ENCODE assay signal across 16 cellular contexts in genomic region chr2:207813221-207813916, GRCh38. TPM values are rescaled to one million over a fixed set of nuclear protein-coding genes. Genes with fewer than 3 reads are reported as not detected.
DNase-seq lines count a peak whose midpoint lies in the region; ATAC-seq and TF ChIP-seq lines count a peak whose summit lies in the region.
"Had no signal": no experiment of that assay in that cellular context is flagged by ENCODE, and none has a peak within 500 bp of the region (broad histone marks: within the 10 kb centered on the region; RNA-seq: fewer than 3 reads in every experiment).

No MANE protein-coding gene starts in this region.

- H3K27me3 Mint-ChIP-seq in endothelial cell (ENCODE audit: unreplicated experiment) = peaks cover 3% of the 10 kb centered on the region
- H3K27me3 Mint-ChIP-seq in activated naive CD8-positive, alpha-beta T cell treated with anti-CD3 and anti-CD28 coated beads, Interleukin-2, amount 50 U/mL, for 24 hours = peaks cover 5% of the 10 kb centered on the region
- H3K27me3 Mint-ChIP-seq: activated T-cell treated with anti-CD3 and anti-CD28 coated beads, Interleukin-2, amount 50 U/mL, for 24 hours had no signal

- no peak overlapping the region for H3K27ac ChIP-seq in DND-41 (ENCODE audit: low read length)
- H3K27ac ChIP-seq in OCI-LY3 (ENCODE audit: low read length) = no peak overlapping the region
- H3K27ac ChIP-seq: adrenal gland, upper lobe of right lung had no signal

- DNase-seq in DND-41 (no peak), endothelial cell (ENCODE audit: low spot score) (peak; percentile 11), SW 1271 (lab: John Stamatoyannopoulos, UW) (no peak), KG1 (lab: John Stamatoyannopoulos, UW) (no peak)
- no peak for DNase-seq in activated naive CD8-positive, alpha-beta T cell treated with anti-CD3 and anti-CD28 coated beads, Interleukin-2, amount 50 U/mL, for 24 hours
- DNase-seq: activated CD4-positive, CD25-positive, alpha-beta regulatory T cell; activated T-cell treated with anti-CD3 and anti-CD28 coated beads, Interleukin-2, amount 50 U/mL, for 24 hours; adrenal gland; Karpas-422; NCI-H187; NK-92 treated with Interleukin-12 subunit alpha and Interleukin-12 subunit beta, amount 100 ng/mL, for 24 hours; SK-N-SH; upper lobe of right lung had no signal

- no peaks in the 10 kb centered on the region for H3K4me1 ChIP-seq in DND-41 (ENCODE audit: insufficient read depth, low read length)
- H3K4me1 ChIP-seq in OCI-LY3 (ENCODE audit: low read length) = peaks cover 30% of the 10 kb centered on the region
- H3K4me1 ChIP-seq in neuron (ENCODE audit: insufficient read depth, low read length) = peaks cover 25% of the 10 kb centered on the region
- H3K4me1 ChIP-seq: adrenal gland had no signal

- peaks cover 43% of the 10 kb centered on the region for H3K4me1 Mint-ChIP-seq in endothelial cell (ENCODE audit: unreplicated experiment)
- H3K4me1 Mint-ChIP-seq in activated naive CD8-positive, alpha-beta T cell treated with anti-CD3 and anti-CD28 coated beads, Interleukin-2, amount 50 U/mL, for 24 hours = peaks cover 6% of the 10 kb centered on the region

- peaks cover 4% of the 10 kb centered on the region for H3K36me3 Mint-ChIP-seq in endothelial cell (ENCODE audit: low read depth, unreplicated experiment)
- H3K36me3 Mint-ChIP-seq in activated naive CD8-positive, alpha-beta T cell treated with anti-CD3 and anti-CD28 coated beads, Interleukin-2, amount 50 U/mL, for 24 hours (ENCODE audit: low read depth) = no peaks in the 10 kb centered on the region

- H3K9me3 ChIP-seq in DND-41 (ENCODE audit: insufficient read depth, low read length, severe bottlenecking) = no peaks in the 10 kb centered on the region
- H3K9me3 ChIP-seq in OCI-LY3 (ENCODE audit: insufficient read depth, low read length) = no peaks in the 10 kb centered on the region
- no peaks in the 10 kb centered on the region for H3K9me3 ChIP-seq in neuron (ENCODE audit: low read length)
- H3K9me3 ChIP-seq: adrenal gland, SK-N-SH, upper lobe of right lung had no signal

- peak overlapping the region; percentile 92 for H3K27ac Mint-ChIP-seq in endothelial cell (ENCODE audit: unreplicated experiment)
- no peak overlapping the region for H3K27ac Mint-ChIP-seq in activated naive CD8-positive, alpha-beta T cell treated with anti-CD3 and anti-CD28 coated beads, Interleukin-2, amount 50 U/mL, for 24 hours
- H3K27ac Mint-ChIP-seq: activated T-cell treated with anti-CD3 and anti-CD28 coated beads, Interleukin-2, amount 50 U/mL, for 24 hours had no signal

- no peak for ATAC-seq in DND-41 (ENCODE audit: insufficient read depth, low read depth)
- no peak for ATAC-seq in activated naive CD8-positive, alpha-beta T cell treated with anti-CD3 and anti-CD28 coated beads, Interleukin-2, amount 50 U/mL, for 24 hours
- no peak for ATAC-seq in HG02970 (IDR thresholded peaks at IDR 0.05; ENCODE audit: low FRiP score, unreplicated experiment)

- H3K36me3 ChIP-seq in DND-41 (ENCODE audit: insufficient read depth, low read length) (no peaks in the 10 kb centered on the region), OCI-LY3 (replicated peaks; ENCODE audit: low read depth, low read length) (no peaks in the 10 kb centered on the region), neuron (ENCODE audit: insufficient read depth, low read length) (no peaks in the 10 kb centered on the region)
- H3K36me3 ChIP-seq: adrenal gland, upper lobe of right lung had no signal

- H3K4me2 ChIP-seq in DND-41 (ENCODE audit: insufficient read depth, low read length) (no peak overlapping the region), OCI-LY3 (ENCODE audit: low read length) (peak overlapping the region; percentile 35)
- H3K4me2 ChIP-seq: SK-N-SH had no signal

- H4K20me1 ChIP-seq in DND-41 (ENCODE audit: insufficient read depth, low read length) (no peaks in the 10 kb centered on the region), OCI-LY3 (ENCODE audit: insufficient read depth, low read length) (no peaks in the 10 kb centered on the region)

- H3K9me3 Mint-ChIP-seq in endothelial cell (ENCODE audit: unreplicated experiment) = no peaks in the 10 kb centered on the region
- H3K9me3 Mint-ChIP-seq in activated naive CD8-positive, alpha-beta T cell treated with anti-CD3 and anti-CD28 coated beads, Interleukin-2, amount 50 U/mL, for 24 hours = no peaks in the 10 kb centered on the region
- H3K9me3 Mint-ChIP-seq: activated T-cell treated with anti-CD3 and anti-CD28 coated beads, Interleukin-2, amount 50 U/mL, for 24 hours had no signal

- H3K27me3 ChIP-seq in DND-41 (ENCODE audit: insufficient read depth, low read length, poor library complexity) = no peaks in the 10 kb centered on the region
- no peaks in the 10 kb centered on the region for H3K27me3 ChIP-seq in OCI-LY3 (ENCODE audit: low read depth, low read length)
- no peaks in the 10 kb centered on the region for H3K27me3 ChIP-seq in neuron (ENCODE audit: insufficient read depth, low read length)
- H3K27me3 ChIP-seq: adrenal gland, upper lobe of right lung had no signal

- H3K79me2 ChIP-seq in DND-41 (ENCODE audit: insufficient read depth, low read length) = no peaks in the 10 kb centered on the region
- no peaks in the 10 kb centered on the region for H3K79me2 ChIP-seq in OCI-LY3 (ENCODE audit: low read length)

- H2AFZ ChIP-seq in DND-41 (ENCODE audit: low read depth, low read length) (no peak overlapping the region), OCI-LY3 (ENCODE audit: low read depth, low read length) (no peak overlapping the region), neuron (ENCODE audit: low read depth, low read length) (peak overlapping the region; percentile 13)

- H3K9ac ChIP-seq in DND-41 (ENCODE audit: low read depth, low read length) (no peak overlapping the region), OCI-LY3 (ENCODE audit: low read length) (no peak overlapping the region)
- H3K9ac ChIP-seq: SK-N-SH had no signal

- peak overlapping the region; percentile 51 for H3K4me3 Mint-ChIP-seq in endothelial cell (ENCODE audit: unreplicated experiment)
- no peak overlapping the region for H3K4me3 Mint-ChIP-seq in activated naive CD8-positive, alpha-beta T cell treated with anti-CD3 and anti-CD28 coated beads, Interleukin-2, amount 50 U/mL, for 24 hours
- H3K4me3 Mint-ChIP-seq: activated T-cell treated with anti-CD3 and anti-CD28 coated beads, Interleukin-2, amount 50 U/mL, for 24 hours had no signal

- peak; percentile 12 for TF ChIP-seq CTCF in DND-41 (IDR thresholded peaks at IDR 0.05; ENCODE audit: borderline replicate concordance, extremely low read depth, low read length, poor library complexity, severe bottlenecking)
- TF ChIP-seq CTCF in OCI-LY3 (IDR thresholded peaks at IDR 0.05; ENCODE audit: low read depth, low read length) = peak; percentile 18
- TF ChIP-seq CTCF in endothelial cell (IDR thresholded peaks at IDR 0.05; ENCODE audit: unreplicated experiment) = peak; percentile 59

- H3K4me3 ChIP-seq in DND-41 (ENCODE audit: low read depth in 1 of 2, low read length in 2 of 2) (no peak overlapping the region), OCI-LY3 (ENCODE audit: low read length) (no peak overlapping the region), neuron (ENCODE audit: low read length) (peak overlapping the region; percentile 12)
- H3K4me3 ChIP-seq: adrenal gland, upper lobe of right lung had no signal

RNA-seq across cellular contexts. Expression of gene FZD5, which starts 43.7 kb away (rescaled TPM):
- total RNA-seq in endothelial cell (ENCODE audit: unreplicated experiment) = 9.3 TPM
